In genomic region chr11:34405079-34405858, GRCh38 we compare ENCODE assay signal across 11 cellular contexts. TPM values are rescaled to one million over a fixed set of nuclear protein-coding genes. Genes with fewer than 3 reads are reported as not detected.
A peak's percentile ranks its signal among the peaks of the same experiment; 100 is the strongest.
DNase-seq lines count a peak whose midpoint lies in the region; ATAC-seq, FAIRE-seq and TF ChIP-seq lines count a peak whose summit lies in the region.
"Had no signal": no experiment of that assay in that cellular context is flagged by ENCODE, and none has a peak within 500 bp of the region (broad histone marks: within the 10 kb centered on the region; RNA-seq: fewer than 3 reads in every experiment).

No MANE protein-coding gene starts in this region.

- intact Hi-C loops in natural killer cell (cut with micrococcal nuclease), result no loop called here

- peak; percentile 6 for DNase-seq in stimulated activated CD4-positive, alpha-beta T cell treated with anti-CD3 and anti-CD28 coated beads, Interleukin-4, amount 100 ng/mL, for 24 hours
- no peak for DNase-seq in stimulated activated CD4-positive, alpha-beta T cell treated with anti-CD3 and anti-CD28 coated beads, Interleukin-1b, Interleukin-23, amount 100 ng/mL, for 48 hours
- DNase-seq in NOMO-1 (lab: John Stamatoyannopoulos, UW; ENCODE audit: unreplicated experiment in 2 of 2) (peak; percentile 83 to 90), fibroblast of lung (ENCODE audit: low read depth in 2 of 2) (peak; percentile 45 to 53), GM12891 (ENCODE audit: insufficient read length, low spot score) (no peak), NCI-H2196 (lab: John Stamatoyannopoulos, UW; ENCODE audit: unreplicated experiment) (no peak), hypothalamus (lab: John Stamatoyannopoulos, UW) (no peak), natural killer cell (no peak)
- DNase-seq: NCI-H2029 treated with DMSO at 0.1 percent for 48 hours had no signal

- no peaks in the 10 kb centered on the region for H3K9me3 Mint-ChIP-seq in natural killer cell
- H3K9me3 Mint-ChIP-seq: natural killer cell treated with Interleukin-12 subunit alpha and Interleukin-12 subunit beta and Interleukin-15 and Interleukin-18, amount 100 ng/mL, for 72 hours; T-helper 2 cell treated with Interferon-gamma antibody and Interleukin-4, amounts not matched to agents 5 μg/mL and 100 μg/mL, for 36 hours had no signal

- H3K27me3 Mint-ChIP-seq in natural killer cell (ENCODE audit: low read depth in 2 of 2), result peaks cover 20 to 44% of the 10 kb centered on the region in 2 donors

- H3K27ac Mint-ChIP-seq in natural killer cell, result no peak overlapping the region
- H3K27ac Mint-ChIP-seq: natural killer cell treated with Interleukin-12 subunit alpha and Interleukin-12 subunit beta and Interleukin-15 and Interleukin-18, amount 100 ng/mL, for 72 hours; T-helper 2 cell treated with Interferon-gamma antibody and Interleukin-4, amounts not matched to agents 5 μg/mL and 100 μg/mL, for 36 hours had no signal

- H3K4me3 Mint-ChIP-seq in natural killer cell, result no peak overlapping the region
- H3K4me3 Mint-ChIP-seq: natural killer cell treated with Interleukin-12 subunit alpha and Interleukin-12 subunit beta and Interleukin-15 and Interleukin-18, amount 100 ng/mL, for 72 hours; T-helper 2 cell treated with Interferon-gamma antibody and Interleukin-4, amounts not matched to agents 5 μg/mL and 100 μg/mL, for 36 hours had no signal

- no peaks in the 10 kb centered on the region for H3K9me3 ChIP-seq in fibroblast of lung (ENCODE audit: control insufficient read depth, insufficient read depth, low read depth, low read length)

- ATAC-seq in natural killer cell, result no peak
- ATAC-seq: natural killer cell treated with Interleukin-12 subunit alpha and Interleukin-12 subunit beta and Interleukin-15 and Interleukin-18, amount 100 ng/mL, for 72 hours had no signal

- TF ChIP-seq CTCF in fibroblast of lung (conservative IDR thresholded peaks at IDR 0.05 in 1 of 2, IDR thresholded peaks at IDR 0.05 in 1 of 2; ENCODE audit: low read depth in 1 of 2, low read length in 2 of 2), result no peak
- no peak for TF ChIP-seq CTCF in natural killer cell (IDR thresholded peaks at IDR 0.05)

- no peaks in the 10 kb centered on the region for H3K36me3 Mint-ChIP-seq in natural killer cell
- H3K36me3 Mint-ChIP-seq: natural killer cell treated with Interleukin-12 subunit alpha and Interleukin-12 subunit beta and Interleukin-15 and Interleukin-18, amount 100 ng/mL, for 72 hours had no signal

- H3K4me1 Mint-ChIP-seq in natural killer cell, result no peaks in the 10 kb centered on the region

- H3K4me3 ChIP-seq in fibroblast of lung (replicated peaks in 1 of 4; ENCODE audit: control extremely low read depth in 1 of 4, insufficient read depth in 1 of 4, low read depth in 3 of 4, low read length in 4 of 4), result peak overlapping the region in 2 of 4 experiments; percentile 25 to 30

- no peaks in the 10 kb centered on the region for H4K20me1 ChIP-seq in fibroblast of lung (ENCODE audit: control insufficient read depth, extremely low read depth, insufficient read depth, low read length)

- H3K79me2 ChIP-seq in fibroblast of lung (ENCODE audit: control insufficient read depth, insufficient read depth, low read length), result no peaks in the 10 kb centered on the region

- H3K9ac ChIP-seq in fibroblast of lung (ENCODE audit: insufficient read depth, low read length), result no peak overlapping the region

- no peak for FAIRE-seq in GM12891 (lab: Jason Lieb, UNC)

- peak overlapping the region; percentile 7 for H2AFZ ChIP-seq in fibroblast of lung (ENCODE audit: low read length)

- peaks cover 4% of the 10 kb centered on the region for H3K27me3 ChIP-seq in fibroblast of lung (ENCODE audit: control insufficient read depth, insufficient read depth, low read length)

- no peak for TF ChIP-seq POLR2A in GM12891 (IDR thresholded peaks at IDR 0.05; ENCODE audit: low read depth, low read length)

- H3K36me3 ChIP-seq in fibroblast of lung (ENCODE audit: control insufficient read depth, insufficient read depth, low read length), result no peaks in the 10 kb centered on the region

- H3K27ac ChIP-seq in fibroblast of lung (ENCODE audit: insufficient read depth, low read length), result no peak overlapping the region

- no peaks in the 10 kb centered on the region for H3K4me1 ChIP-seq in fibroblast of lung (ENCODE audit: control insufficient read depth, extremely low read depth, insufficient read depth, low read length)

- peak overlapping the region; percentile 33 for H3K4me2 ChIP-seq in fibroblast of lung (ENCODE audit: extremely low read depth, insufficient read depth, low read length)

TF ChIP-seq in GM12891, 5 proteins besides CTCF, POLR2A, EP300 and RAD21:
- TF ChIP-seq PAX5 (IDR thresholded peaks at IDR 0.05; ENCODE audit: insufficient read depth, low read length, severe bottlenecking), result no peak
- no peak for TF ChIP-seq SPI1 (IDR thresholded peaks at IDR 0.05; ENCODE audit: low read depth, low read length)
- TF ChIP-seq POU2F2 (IDR thresholded peaks at IDR 0.05; ENCODE audit: low read depth, low read length), result no peak
- no peak for TF ChIP-seq POLR2AphosphoS5 (IDR thresholded peaks at IDR 0.05; ENCODE audit: low read depth, low read length)
- no peak for TF ChIP-seq TAF1 (IDR thresholded peaks at IDR 0.05; ENCODE audit: low read depth, low read length)

RNA-seq across cellular contexts. Expression of gene CAT, which starts 33.5 kb away (rescaled TPM):
- total RNA-seq in fibroblast of lung (64.5 and 93.8 TPM in 2 replicates), natural killer cell (10 to 100 TPM; 31.0 to 43.9 (median 36.3) TPM)
- 100 and 113 TPM in 2 replicates for polyA plus RNA-seq in fibroblast of lung
- polyA plus RNA-seq in fibroblast of lung (2012), result 55.5 and 63.2 TPM in 2 replicates
- 51.6 and 56.9 TPM in 2 replicates for polyA minus RNA-seq in fibroblast of lung (ENCODE audit: low replicate concordance)
- polyA plus RNA-seq in GM12891 (2012; ENCODE audit: low read depth, missing spikeins), result 18.7 TPM

RNA-seq across cellular contexts. Expression of gene ABTB2, which starts 47.5 kb away (rescaled TPM):
- 2.8 and 5.8 TPM in 2 replicates for total RNA-seq in fibroblast of lung
- polyA plus RNA-seq in fibroblast of lung, result 1.0 and 3.3 TPM in 2 replicates
- 0.84 and 3.5 TPM in 2 replicates for polyA plus RNA-seq in fibroblast of lung (2012)
- polyA minus RNA-seq in fibroblast of lung (ENCODE audit: low replicate concordance), result 0.82 and 6.5 TPM in 2 replicates
- polyA plus RNA-seq in GM12891 (2012; ENCODE audit: low read depth, missing spikeins), result 1.4 TPM
- 1 to 10 TPM in 2 of 3 donors, under 1 TPM in 1; 0.65 to 1.7 (median 1.1) TPM for total RNA-seq in natural killer cell

Comparison
In these comparisons a context has a peak if more than half of its experiments do, and no peak if none do; other contexts are left out.
1. DNase-seq: peak in stimulated activated CD4-positive, alpha-beta T cell treated with anti-CD3 and anti-CD28 coated beads, Interleukin-4, amount 100 ng/mL, for 24 hours (single experiment), NOMO-1 (2 of 2) and fibroblast of lung (2 of 2); none in stimulated activated CD4-positive, alpha-beta T cell treated with anti-CD3 and anti-CD28 coated beads, Interleukin-1b, Interleukin-23, amount 100 ng/mL, for 48 hours (single experiment), GM12891 (single experiment), NCI-H2196 (single experiment), hypothalamus (0 of 51) and natural killer cell (single experiment).